ENCODE assay signal across 2 cellular contexts in genomic region chr12:63420206-63420644, GRCh38.
TF ChIP-seq lines count a peak whose summit lies in the region.

No MANE protein-coding gene starts in this region.

TF ChIP-seq in IMR-90, 13 proteins besides CTCF, POLR2A, EP300 and RAD21:
- TF ChIP-seq FOS (IDR thresholded peaks at IDR 0.05; ENCODE audit: low read depth, low read length) (no peak), SMC3 (IDR thresholded peaks at IDR 0.05; ENCODE audit: low read depth, low read length) (peak; percentile 55), MAFK (IDR thresholded peaks at IDR 0.05; ENCODE audit: low read depth, low read length) (no peak)

TF ChIP-seq in GM12878, 131 proteins besides CTCF, POLR2A, EP300 and RAD21:
- TF ChIP-seq SMC3 (IDR thresholded peaks at IDR 0.05; ENCODE audit: borderline replicate concordance, low read length) (peak; percentile 54; the same call in 1 of the 2 replicates), NR2C1 (IDR thresholded peaks at IDR 0.05) (no peak), SPI1 (IDR thresholded peaks at IDR 0.05; ENCODE audit: borderline replicate concordance, insufficient read depth, low read depth, low read length) (peak; percentile 22; the same call in 1 of the 2 replicates), IKZF2 (IDR thresholded peaks at IDR 0.05) (no peak), HDAC6 (IDR thresholded peaks at IDR 0.05; ENCODE audit: unreplicated experiment) (no peak)
- TF ChIP-seq, protein P1, sequence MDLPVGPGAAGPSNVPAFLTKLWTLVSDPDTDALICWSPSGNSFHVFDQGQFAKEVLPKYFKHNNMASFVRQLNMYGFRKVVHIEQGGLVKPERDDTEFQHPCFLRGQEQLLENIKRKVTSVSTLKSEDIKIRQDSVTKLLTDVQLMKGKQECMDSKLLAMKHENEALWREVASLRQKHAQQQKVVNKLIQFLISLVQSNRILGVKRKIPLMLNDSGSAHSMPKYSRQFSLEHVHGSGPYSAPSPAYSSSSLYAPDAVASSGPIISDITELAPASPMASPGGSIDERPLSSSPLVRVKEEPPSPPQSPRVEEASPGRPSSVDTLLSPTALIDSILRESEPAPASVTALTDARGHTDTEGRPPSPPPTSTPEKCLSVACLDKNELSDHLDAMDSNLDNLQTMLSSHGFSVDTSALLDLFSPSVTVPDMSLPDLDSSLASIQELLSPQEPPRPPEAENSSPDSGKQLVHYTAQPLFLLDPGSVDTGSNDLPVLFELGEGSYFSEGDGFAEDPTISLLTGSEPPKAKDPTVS (IDR thresholded peaks at IDR 0.05; ENCODE audit: low read depth, low read length) = no peak
- TF ChIP-seq, protein P2, sequence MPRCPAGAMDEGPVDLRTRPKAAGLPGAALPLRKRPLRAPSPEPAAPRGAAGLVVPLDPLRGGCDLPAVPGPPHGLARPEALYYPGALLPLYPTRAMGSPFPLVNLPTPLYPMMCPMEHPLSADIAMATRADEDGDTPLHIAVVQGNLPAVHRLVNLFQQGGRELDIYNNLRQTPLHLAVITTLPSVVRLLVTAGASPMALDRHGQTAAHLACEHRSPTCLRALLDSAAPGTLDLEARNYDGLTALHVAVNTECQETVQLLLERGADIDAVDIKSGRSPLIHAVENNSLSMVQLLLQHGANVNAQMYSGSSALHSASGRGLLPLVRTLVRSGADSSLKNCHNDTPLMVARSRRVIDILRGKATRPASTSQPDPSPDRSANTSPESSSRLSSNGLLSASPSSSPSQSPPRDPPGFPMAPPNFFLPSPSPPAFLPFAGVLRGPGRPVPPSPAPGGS (IDR thresholded peaks at IDR 0.05; ENCODE audit: borderline replicate concordance, insufficient read depth, low read depth, low read length, poor library complexity, severe bottlenecking) = no peak
